ENCODE assay signal across 8 cellular contexts in the genomic region with DNA sequence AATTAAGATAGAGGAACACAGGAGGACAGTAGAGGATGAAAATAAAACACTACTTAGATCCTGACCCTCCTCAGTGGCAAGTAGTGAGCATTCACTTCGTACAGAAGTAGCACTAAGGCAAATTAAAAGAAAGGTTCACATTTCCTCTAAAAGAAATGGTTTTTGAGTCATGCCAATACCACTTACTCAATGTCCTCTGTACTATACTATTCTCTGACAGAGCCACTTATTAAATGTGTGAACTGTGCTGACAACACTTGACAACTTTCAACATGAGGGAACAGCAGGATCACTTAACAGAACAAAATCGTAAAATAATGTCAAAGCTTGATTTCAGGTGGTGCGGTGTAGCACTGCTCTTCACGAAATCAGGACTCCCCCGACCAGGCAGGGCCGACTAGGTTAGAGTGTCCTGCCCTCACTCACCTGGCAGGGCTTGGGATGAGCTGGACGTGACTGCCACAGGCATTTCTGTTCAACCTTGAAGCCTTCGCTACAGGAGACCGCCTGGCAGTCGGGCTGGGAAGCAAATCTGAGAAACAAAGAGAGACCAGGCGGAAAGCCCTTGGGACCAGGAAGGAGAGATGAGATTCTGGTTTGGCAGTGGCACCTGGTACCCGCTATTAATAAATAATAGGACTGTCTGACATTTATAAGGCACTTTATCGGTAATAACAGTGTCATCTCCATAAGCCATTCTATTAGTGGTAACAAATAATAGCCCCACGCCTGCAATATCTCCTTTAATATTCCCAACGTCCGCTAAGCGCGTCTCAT. TPM values are rescaled to one million over a fixed set of nuclear protein-coding genes. Genes with fewer than 3 reads are reported as not detected.
DNase-seq lines count a peak whose midpoint lies in the region; ATAC-seq and TF ChIP-seq lines count a peak whose summit lies in the region.

No MANE protein-coding gene starts in this region.

- H3K27ac ChIP-seq in heart right ventricle (no peak overlapping the region), lower lobe of right lung (no peak overlapping the region), upper lobe of right lung (no peak overlapping the region)

- H3K36me3 ChIP-seq in heart right ventricle (no peaks in the 10 kb centered on the region), lower lobe of right lung (no peaks in the 10 kb centered on the region), upper lobe of right lung (no peaks in the 10 kb centered on the region)

- peaks cover 0 to 15% (median 11%) of the 10 kb centered on the region in 9 donors for H3K4me1 ChIP-seq in heart right ventricle
- peaks cover 15% of the 10 kb centered on the region for H3K4me1 ChIP-seq in lower lobe of right lung
- peaks cover 5% of the 10 kb centered on the region for H3K4me1 ChIP-seq in upper lobe of right lung

- DNase-seq in heart right ventricle: no peak
- no peak for DNase-seq in Right ventricle myocardium inferior (ENCODE audit: missing footprints)
- no peak for DNase-seq in lower lobe of right lung
- no peak for DNase-seq in upper lobe of right lung
- DNase-seq in ecto neural progenitor cell (ENCODE audit: low spot score): no peak
- no peak for DNase-seq in activated CD4-positive, CD25-positive, alpha-beta regulatory T cell treated with anti-CD3 and anti-CD28 coated beads, Interleukin-2, amount 50 U/mL, for 72 hours
- DNase-seq in HEK293T (ENCODE audit: extremely low spot score): no peak

- H3K27ac Mint-ChIP-seq in activated naive CD8-positive, alpha-beta T cell: no peak overlapping the region

- TF ChIP-seq CTCF in heart right ventricle (IDR thresholded peaks at IDR 0.05) (no peak), lower lobe of right lung (IDR thresholded peaks at IDR 0.05) (no peak), upper lobe of right lung (IDR thresholded peaks at IDR 0.05) (no peak)

- H3K27me3 ChIP-seq in heart right ventricle (peaks cover 0 to 70% (median 40%) of the 10 kb centered on the region in 7 donors), lower lobe of right lung (ENCODE audit: low read depth) (peaks cover 37% of the 10 kb centered on the region), upper lobe of right lung (peaks cover 23% of the 10 kb centered on the region)

- H3K4me1 Mint-ChIP-seq in activated naive CD8-positive, alpha-beta T cell (ENCODE audit: low read depth): peaks cover 14% of the 10 kb centered on the region

- H3K9me3 ChIP-seq in heart right ventricle (no peaks in the 10 kb centered on the region), lower lobe of right lung (no peaks in the 10 kb centered on the region), upper lobe of right lung (no peaks in the 10 kb centered on the region)

- 31 to 37% methylated on average over 18 of the region's 18 CpGs for WGBS in heart right ventricle, 2 donors

- POLR2A ChIA-PET in HEK293T (lab: Yijun Ruan, JAX): interaction anchor here (0.7 to 2.6 kb wide), 3 partner anchors 46 to 174 kb away, joined by 3 to 10 read pairs (median 4); partner anchors contain the start of gene GABPB1

- H3K4me3 Mint-ChIP-seq in activated naive CD8-positive, alpha-beta T cell: peak overlapping the region; percentile 72

- peaks cover 17% of the 10 kb centered on the region for H3K27me3 Mint-ChIP-seq in activated naive CD8-positive, alpha-beta T cell

- H3K9me3 Mint-ChIP-seq in activated naive CD8-positive, alpha-beta T cell (ENCODE audit: low read depth): no peaks in the 10 kb centered on the region

- H3K4me3 ChIP-seq in heart right ventricle (peak overlapping the region in 8 of 10 donors; percentile 39 to 65 (median 52)), lower lobe of right lung (peak overlapping the region; percentile 70), upper lobe of right lung (peak overlapping the region; percentile 58)

- intact Hi-C loops in heart right ventricle (cut with DNase I): no loop called here
- intact Hi-C loops in Right ventricle myocardium inferior (cut with DNase I): no loop called here
- intact Hi-C loops in lower lobe of right lung (cut with DNase I): no loop called here
- intact Hi-C loops in upper lobe of right lung (cut with DNase I): no loop called here

- no peaks in the 10 kb centered on the region for H3K36me3 Mint-ChIP-seq in activated naive CD8-positive, alpha-beta T cell

- CTCF ChIA-PET in HEK293T (lab: Yijun Ruan, JAX): interaction anchor here (0.7 to 2.2 kb wide), 2 partner anchors 15 to 134 kb away, joined by 3 to 10 read pairs; no protein-coding TSS in a partner anchor

- ATAC-seq in heart right ventricle (no peak), Right ventricle myocardium inferior (no peak), lower lobe of right lung (no peak), upper lobe of right lung (no peak)

TF ChIP-seq in HEK293T, 16 proteins besides CTCF, POLR2A, EP300 and RAD21:
- no peak for TF ChIP-seq BHLHE40 (IDR thresholded peaks at IDR 0.05; ENCODE audit: borderline replicate concordance)
TF ChIP-seq in HEK293T: peak in this region for 0.

RNA-seq across cellular contexts. Expression of gene SLC27A2, which starts 0.6 kb away (rescaled TPM):
- total RNA-seq in heart right ventricle (under 1 TPM in 1 of 10 donors, not detected in 9; 0.32 TPM), Right ventricle myocardium inferior (not detected), lower lobe of right lung (2.9 TPM), upper lobe of right lung (0.96 TPM)
- not detected for polyA plus RNA-seq in heart right ventricle
